1 cellular context compared by ENCODE assay signal in the genomic region with DNA sequence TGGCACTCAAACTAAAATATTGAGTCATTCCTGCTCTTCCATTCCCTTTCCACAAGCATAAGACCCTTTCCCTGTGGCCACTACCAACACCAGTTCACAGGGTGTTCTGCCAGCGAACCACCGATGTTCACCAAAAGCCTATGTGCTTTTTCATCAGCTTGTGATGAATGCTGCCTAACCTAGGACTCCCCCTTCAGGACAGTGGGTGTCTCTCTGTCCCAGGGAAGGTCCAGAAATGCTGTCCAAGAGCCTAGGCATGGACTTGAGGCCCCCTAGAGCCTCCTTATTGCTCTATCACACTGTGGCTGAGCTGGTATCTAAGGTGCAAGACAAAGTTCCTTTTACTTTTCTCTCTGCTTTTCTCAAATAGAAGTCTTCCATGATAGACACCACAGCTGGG.
TF ChIP-seq lines count a peak whose summit lies in the region.

No MANE protein-coding gene starts in this region.

TF ChIP-seq in WTC11, 78 proteins besides CTCF, POLR2A, EP300 and RAD21 (continued from another document):
- TF ChIP-seq, protein P1, sequence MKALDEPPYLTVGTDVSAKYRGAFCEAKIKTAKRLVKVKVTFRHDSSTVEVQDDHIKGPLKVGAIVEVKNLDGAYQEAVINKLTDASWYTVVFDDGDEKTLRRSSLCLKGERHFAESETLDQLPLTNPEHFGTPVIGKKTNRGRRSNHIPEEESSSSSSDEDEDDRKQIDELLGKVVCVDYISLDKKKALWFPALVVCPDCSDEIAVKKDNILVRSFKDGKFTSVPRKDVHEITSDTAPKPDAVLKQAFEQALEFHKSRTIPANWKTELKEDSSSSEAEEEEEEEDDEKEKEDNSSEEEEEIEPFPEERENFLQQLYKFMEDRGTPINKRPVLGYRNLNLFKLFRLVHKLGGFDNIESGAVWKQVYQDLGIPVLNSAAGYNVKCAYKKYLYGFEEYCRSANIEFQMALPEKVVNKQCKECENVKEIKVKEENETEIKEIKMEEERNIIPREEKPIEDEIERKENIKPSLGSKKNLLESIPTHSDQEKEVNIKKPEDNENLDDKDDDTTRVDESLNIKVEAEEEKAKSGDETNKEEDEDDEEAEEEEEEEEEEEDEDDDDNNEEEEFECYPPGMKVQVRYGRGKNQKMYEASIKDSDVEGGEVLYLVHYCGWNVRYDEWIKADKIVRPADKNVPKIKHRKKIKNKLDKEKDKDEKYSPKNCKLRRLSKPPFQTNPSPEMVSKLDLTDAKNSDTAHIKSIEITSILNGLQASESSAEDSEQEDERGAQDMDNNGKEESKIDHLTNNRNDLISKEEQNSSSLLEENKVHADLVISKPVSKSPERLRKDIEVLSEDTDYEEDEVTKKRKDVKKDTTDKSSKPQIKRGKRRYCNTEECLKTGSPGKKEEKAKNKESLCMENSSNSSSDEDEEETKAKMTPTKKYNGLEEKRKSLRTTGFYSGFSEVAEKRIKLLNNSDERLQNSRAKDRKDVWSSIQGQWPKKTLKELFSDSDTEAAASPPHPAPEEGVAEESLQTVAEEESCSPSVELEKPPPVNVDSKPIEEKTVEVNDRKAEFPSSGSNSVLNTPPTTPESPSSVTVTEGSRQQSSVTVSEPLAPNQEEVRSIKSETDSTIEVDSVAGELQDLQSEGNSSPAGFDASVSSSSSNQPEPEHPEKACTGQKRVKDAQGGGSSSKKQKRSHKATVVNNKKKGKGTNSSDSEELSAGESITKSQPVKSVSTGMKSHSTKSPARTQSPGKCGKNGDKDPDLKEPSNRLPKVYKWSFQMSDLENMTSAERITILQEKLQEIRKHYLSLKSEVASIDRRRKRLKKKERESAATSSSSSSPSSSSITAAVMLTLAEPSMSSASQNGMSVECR (CRISPR knock-in tag; IDR thresholded peaks at IDR 0.05; ENCODE audit: borderline replicate concordance): no peak
- TF ChIP-seq CBFB (CRISPR knock-in tag; IDR thresholded peaks at IDR 0.05; ENCODE audit: low read depth) (no peak), ZNF416 (CRISPR knock-in tag; IDR thresholded peaks at IDR 0.05) (no peak)
- TF ChIP-seq, protein P2, sequence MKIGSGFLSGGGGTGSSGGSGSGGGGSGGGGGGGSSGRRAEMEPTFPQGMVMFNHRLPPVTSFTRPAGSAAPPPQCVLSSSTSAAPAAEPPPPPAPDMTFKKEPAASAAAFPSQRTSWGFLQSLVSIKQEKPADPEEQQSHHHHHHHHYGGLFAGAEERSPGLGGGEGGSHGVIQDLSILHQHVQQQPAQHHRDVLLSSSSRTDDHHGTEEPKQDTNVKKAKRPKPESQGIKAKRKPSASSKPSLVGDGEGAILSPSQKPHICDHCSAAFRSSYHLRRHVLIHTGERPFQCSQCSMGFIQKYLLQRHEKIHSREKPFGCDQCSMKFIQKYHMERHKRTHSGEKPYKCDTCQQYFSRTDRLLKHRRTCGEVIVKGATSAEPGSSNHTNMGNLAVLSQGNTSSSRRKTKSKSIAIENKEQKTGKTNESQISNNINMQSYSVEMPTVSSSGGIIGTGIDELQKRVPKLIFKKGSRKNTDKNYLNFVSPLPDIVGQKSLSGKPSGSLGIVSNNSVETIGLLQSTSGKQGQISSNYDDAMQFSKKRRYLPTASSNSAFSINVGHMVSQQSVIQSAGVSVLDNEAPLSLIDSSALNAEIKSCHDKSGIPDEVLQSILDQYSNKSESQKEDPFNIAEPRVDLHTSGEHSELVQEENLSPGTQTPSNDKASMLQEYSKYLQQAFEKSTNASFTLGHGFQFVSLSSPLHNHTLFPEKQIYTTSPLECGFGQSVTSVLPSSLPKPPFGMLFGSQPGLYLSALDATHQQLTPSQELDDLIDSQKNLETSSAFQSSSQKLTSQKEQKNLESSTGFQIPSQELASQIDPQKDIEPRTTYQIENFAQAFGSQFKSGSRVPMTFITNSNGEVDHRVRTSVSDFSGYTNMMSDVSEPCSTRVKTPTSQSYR (CRISPR knock-in tag; IDR thresholded peaks at IDR 0.05): no peak
